ENCODE assay signal across 19 cellular contexts in genomic region chr10:119241066-119241465, GRCh38. TPM values are rescaled to one million over a fixed set of nuclear protein-coding genes. Genes with fewer than 3 reads are reported as not detected.
DNase-seq lines count a peak whose midpoint lies in the region; ATAC-seq, FAIRE-seq and TF ChIP-seq lines count a peak whose summit lies in the region.
"Had no signal": no experiment of that assay in that cellular context is flagged by ENCODE, and none has a peak within 500 bp of the region (broad histone marks: within the 10 kb centered on the region; RNA-seq: fewer than 3 reads in every experiment).

No MANE protein-coding gene starts in this region.

- H2AK5ac ChIP-seq in H1 (ENCODE audit: low read depth, low read length): no peak overlapping the region

- 0 out of 2 replicates have a peak overlapping the region, but pooled peaks have one; percentile 6 for H3K18ac ChIP-seq in H1 (ENCODE audit: extremely low read depth, low read length)

- no peak for ATAC-seq in HepG2
- no peak for ATAC-seq in GM19463 (IDR thresholded peaks at IDR 0.05; ENCODE audit: unreplicated experiment)
- no peak for ATAC-seq in sciatic nerve

- H2BK15ac ChIP-seq in H1 (ENCODE audit: low read length): no peak overlapping the region

- H3K27ac ChIP-seq in liver (ENCODE audit: low read depth in 1 of 2, low read length in 2 of 2) (peak overlapping the region; percentile 56 to 58), HepG2 (ENCODE audit: extremely low read length, insufficient read depth, low read length) (no peak overlapping the region), H1 (ENCODE audit: low read depth, low read length) (no peak overlapping the region)
- H3K27ac ChIP-seq: BLaER1 treated with 17β-estradiol and CSF1 and Interleukin-3, amounts not matched to agents 10 nM and 100 nM had no signal

- H3K36me3 Mint-ChIP-seq in nephron (ENCODE audit: low read depth) (no peaks in the 10 kb centered on the region), CD14-positive monocyte (no peaks in the 10 kb centered on the region)

- no peaks in the 10 kb centered on the region for H3K23me2 ChIP-seq in H1 (ENCODE audit: low read depth, low read length)

- H3K9ac ChIP-seq in liver (ENCODE audit: low read depth in 1 of 2, low read length in 2 of 2): no peak overlapping the region
- H3K9ac ChIP-seq in HepG2 (ENCODE audit: insufficient read depth, low read depth, low read length): no peak overlapping the region
- no peak overlapping the region for H3K9ac ChIP-seq in H1 (replicated peaks in 1 of 4; ENCODE audit: extremely low read depth in 1 of 4, low read depth in 3 of 4, low read length in 3 of 4)
- H3K9ac ChIP-seq: BLaER1 treated with 17β-estradiol and CSF1 and Interleukin-3, amounts not matched to agents 10 nM and 100 nM had no signal

- in situ Hi-C loops in HepG2 (cut with HindIII; ENCODE audit: extremely low pct_ligation_motif_present, low pct_unique_long_range_greater_than_20kb): no loop called here

- BruUV-seq in HepG2 (replicated peaks; lab: Mats Ljungman, UMichigan): no TSS peak

- TF ChIP-seq POLR2A in HepG2 (IDR thresholded peaks at IDR 0.05; ENCODE audit: insufficient read depth in 1 of 2, low read depth in 2 of 2, low read length in 2 of 2): no peak
- TF ChIP-seq POLR2A in H1 (IDR thresholded peaks at IDR 0.05; ENCODE audit: control extremely low read depth in 1 of 2, low read depth in 2 of 2, low read length in 2 of 2): no peak

- no peak overlapping the region for H3K23ac ChIP-seq in H1 (ENCODE audit: insufficient read length)

- peaks cover 8% of the 10 kb centered on the region for H3K79me2 ChIP-seq in HepG2 (ENCODE audit: insufficient read depth, low read length)
- H3K79me2 ChIP-seq in H1 (ENCODE audit: control insufficient read depth in 1 of 2, insufficient read depth in 2 of 2, low read length in 2 of 2): no peaks in the 10 kb centered on the region

- H3K4me1 Mint-ChIP-seq in nephron (peaks cover 40% of the 10 kb centered on the region), CD14-positive monocyte (peaks cover 3% of the 10 kb centered on the region)

- TF ChIP-seq EP300 in HepG2 (IDR thresholded peaks at IDR 0.05; ENCODE audit: low read depth in 2 of 2, low read length in 2 of 2) (no peak), HepG2 (CRISPR knock-in tag; IDR thresholded peaks at IDR 0.05; ENCODE audit: borderline replicate concordance) (no peak), H1 (IDR thresholded peaks at IDR 0.05; ENCODE audit: borderline replicate concordance in 1 of 2, low read depth in 2 of 2, low read length in 2 of 2) (no peak)

- 28% methylated on average over 12 of the region's 12 CpGs for WGBS in liver
- 75% methylated on average over 10 of the region's 12 CpGs for WGBS in HepG2 (ENCODE audit: low lambda C conversion rate)
- WGBS in H1 (ENCODE audit: extremely low coverage in 1 of 2, insufficient coverage in 1 of 2, insufficient read length in 1 of 2, insufficient replicate concordance in 2 of 2, low coverage in 1 of 2, low lambda C conversion rate in 2 of 2, missing lambda C conversion rate in 1 of 2), 2 experiments: 96% methylated on average over 12 of the region's 12 CpGs; no CpG with 5 or more reads in 1 of the 2 experiments

- H4K20me1 ChIP-seq in HepG2 (ENCODE audit: insufficient read depth, low read length) (no peaks in the 10 kb centered on the region), H1 (replicated peaks in 1 of 2; ENCODE audit: control insufficient read depth in 1 of 2, insufficient read depth in 2 of 2, low read length in 2 of 2) (peaks cover 0 to 2% of the 10 kb centered on the region in 2 experiments)
- H4K20me1 ChIP-seq: BLaER1 treated with 17β-estradiol and CSF1 and Interleukin-3, amounts not matched to agents 10 nM and 100 nM had no signal

- no peak overlapping the region for H4K91ac ChIP-seq in H1 (replicated peaks; ENCODE audit: insufficient read length, low read length)

- H2BK20ac ChIP-seq in H1 (ENCODE audit: low read length): no peak overlapping the region

- H3K4me2 ChIP-seq in HepG2 (ENCODE audit: low read depth, low read length): no peak overlapping the region; the same call in 1 of the 2 replicates
- H3K4me2 ChIP-seq in H1 (ENCODE audit: insufficient read depth in 1 of 2, low read depth in 2 of 2, low read length in 2 of 2): no peak overlapping the region
- H3K4me2 ChIP-seq: BLaER1 treated with 17β-estradiol and CSF1 and Interleukin-3, amounts not matched to agents 10 nM and 100 nM had no signal

- no peaks in the 10 kb centered on the region for H3K36me3 ChIP-seq in liver (ENCODE audit: control insufficient read depth in 4 of 4, insufficient read depth in 3 of 4, low read depth in 1 of 4, low read length in 3 of 4)
- no peaks in the 10 kb centered on the region for H3K36me3 ChIP-seq in HepG2 (replicated peaks in 1 of 2; ENCODE audit: control insufficient read depth in 1 of 2, insufficient read depth in 2 of 2, low read length in 2 of 2)
- H3K36me3 ChIP-seq in H1 (ENCODE audit: control insufficient read depth in 2 of 4, insufficient read depth in 4 of 4, low read length in 3 of 4): no peaks in the 10 kb centered on the region
- H3K36me3 ChIP-seq: BLaER1 treated with 17β-estradiol and CSF1 and Interleukin-3, amounts not matched to agents 10 nM and 100 nM had no signal

- no peak overlapping the region for H2AFZ ChIP-seq in HepG2 (ENCODE audit: low read length)
- no peak overlapping the region for H2AFZ ChIP-seq in H1 (ENCODE audit: low read length)

- no peak overlapping the region; the same call in 1 of the 2 replicates for H2BK5ac ChIP-seq in H1 (ENCODE audit: low read depth, low read length)

- H3K56ac ChIP-seq in H1 (replicated peaks; ENCODE audit: insufficient read length, low read depth, low read length): no peak overlapping the region

- H3K14ac ChIP-seq in H1 (ENCODE audit: insufficient read length): no peak overlapping the region

- no peaks in the 10 kb centered on the region for H3K79me1 ChIP-seq in H1 (ENCODE audit: low read depth, low read length)

- CTCF ChIA-PET in HepG2 (lab: Yijun Ruan, JAX; ENCODE audit: low intra/inter-chr PET ratio, low total read pairs) (no interaction called here), H1 (lab: Charles Lee; ENCODE audit: partially characterized antibody) (interaction anchor here (1.1 to 2.2 kb wide), 8 partner anchors 10 to 175 kb away, joined by 3 to 7 read pairs (median 4); partner anchors contain the start of gene GRK5)

- H2BK120ac ChIP-seq in H1 (replicated peaks; ENCODE audit: low read depth, low read length): no peak overlapping the region

- peaks cover 7 to 35% (median 25%) of the 10 kb centered on the region in 4 donors for H3K4me1 ChIP-seq in liver (ENCODE audit: control insufficient read depth in 4 of 4, insufficient read depth in 4 of 4, low read length in 3 of 4)
- peaks cover 66% of the 10 kb centered on the region for H3K4me1 ChIP-seq in HepG2 (ENCODE audit: insufficient read depth, low read length)
- H3K4me1 ChIP-seq in H1 (replicated peaks in 1 of 4; ENCODE audit: control insufficient read depth in 3 of 4, insufficient read depth in 4 of 4, low read length in 3 of 4): peaks cover 2 to 13% (median 6%) of the 10 kb centered on the region in 4 experiments; a peak in 4 of 7 replicates

- POLR2A ChIA-PET in HepG2 (lab: Yijun Ruan, JAX) (interaction anchor here (1.0 to 1.7 kb wide), 4 partner anchors 9 to 34 kb away, joined by 3 to 8 read pairs (median 5); no protein-coding TSS in a partner anchor), H1 (lab: Charles Lee; ENCODE audit: partially characterized antibody) (no interaction called here)

- H3K9me3 Mint-ChIP-seq in nephron (no peaks in the 10 kb centered on the region), CD14-positive monocyte (peaks cover 0 to 8% (median 2%) of the 10 kb centered on the region in 7 donors)
- H3K9me3 Mint-ChIP-seq: CD8-positive, alpha-beta memory T cell had no signal

- TF ChIP-seq CTCF in liver (IDR thresholded peaks at IDR 0.05; ENCODE audit: low read depth, low read length, missing input control) (no peak), HepG2 (CRISPR knock-in tag; IDR thresholded peaks at IDR 0.05) (no peak), H1 (IDR thresholded peaks at IDR 0.05; ENCODE audit: control extremely low read depth in 1 of 3, insufficient read depth in 1 of 3, low read depth in 1 of 3, low read length in 3 of 3) (no peak), nephron (IDR thresholded peaks at IDR 0.05; ENCODE audit: unreplicated experiment in 3 of 3) (no peak), CD14-positive monocyte (IDR thresholded peaks at IDR 0.05) (no peak)

- DNase-seq in HepG2 (ENCODE audit: low spot score) (no peak), H1 (ENCODE audit: low read depth in 1 of 2, low spot score in 2 of 2) (no peak), CD14-positive monocyte (ENCODE audit: low spot score) (no peak), NCI-H524 (lab: John Stamatoyannopoulos, UW) (no peak), sciatic nerve (ENCODE audit: low spot score) (no peak)
- DNase-seq: CD8-positive, alpha-beta memory T cell; DMS79; GOT3; KBM-7; NCI-H1105; NCI-H1694 treated with DMSO at 0.1 percent for 48 hours; NCI-H510A; NCI-H774 had no signal

- H4K8ac ChIP-seq in H1 (ENCODE audit: extremely low read depth, insufficient read depth, low read length): no peak overlapping the region

- intact Hi-C loops in HepG2 (cut with micrococcal nuclease; ENCODE audit: unreplicated experiment): no loop called here
- intact Hi-C loops in CD14-positive monocyte (cut with micrococcal nuclease): no loop called here
- intact Hi-C loops in sciatic nerve (cut with DNase I): no loop called here

- no peak overlapping the region for H3K4ac ChIP-seq in H1 (replicated peaks; ENCODE audit: insufficient read length, low read depth, low read length)

- TF ChIP-seq RAD21 in liver (IDR thresholded peaks at IDR 0.05) (peak in 1 of 2 donors; percentile 58), HepG2 (CRISPR knock-in tag; IDR thresholded peaks at IDR 0.05) (no peak), H1 (IDR thresholded peaks at IDR 0.05 in 1 of 2, conservative IDR thresholded peaks at IDR 0.05 in 1 of 2; ENCODE audit: low read depth in 2 of 2, low read length in 2 of 2) (no peak)

- H3K4me3 ChIP-seq in liver (ENCODE audit: low read depth in 1 of 3, low read length in 3 of 3): peak overlapping the region in 1 of 3 donors; percentile 8
- no peak overlapping the region for H3K4me3 ChIP-seq in HepG2 (replicated peaks in 1 of 3; ENCODE audit: insufficient read depth in 1 of 3, low read depth in 2 of 3, low read length in 3 of 3)
- H3K4me3 ChIP-seq in H1 (ENCODE audit: extremely low read depth in 1 of 4, insufficient read depth in 2 of 4, low read depth in 3 of 4, low read length in 4 of 4): no peak overlapping the region
- H3K4me3 ChIP-seq: BLaER1 treated with 17β-estradiol and CSF1 and Interleukin-3, amounts not matched to agents 10 nM and 100 nM had no signal

- no peak overlapping the region for H4K5ac ChIP-seq in H1 (ENCODE audit: insufficient read length, low read depth, low read length)

- H3K4me3 Mint-ChIP-seq in nephron: no peak overlapping the region
- no peak overlapping the region for H3K4me3 Mint-ChIP-seq in CD14-positive monocyte
- H3K4me3 Mint-ChIP-seq: CD8-positive, alpha-beta memory T cell had no signal

- H3K27me3 ChIP-seq in liver (ENCODE audit: control insufficient read depth in 4 of 4, insufficient read depth in 4 of 4, low read length in 3 of 4): no peaks in the 10 kb centered on the region
- H3K27me3 ChIP-seq in HepG2 (ENCODE audit: control insufficient read depth in 1 of 2, insufficient read depth in 2 of 2, low read length in 2 of 2): no peaks in the 10 kb centered on the region
- no peaks in the 10 kb centered on the region for H3K27me3 ChIP-seq in H1 (replicated peaks in 1 of 4; ENCODE audit: control insufficient read depth in 3 of 4, extremely low read depth in 1 of 4, insufficient read depth in 3 of 4, low read length in 3 of 4)
- H3K27me3 ChIP-seq: BLaER1 treated with 17β-estradiol and CSF1 and Interleukin-3, amounts not matched to agents 10 nM and 100 nM had no signal

- H3K27ac Mint-ChIP-seq in nephron (peak overlapping the region in 2 of 3 experiments; percentile 19 to 42), CD14-positive monocyte (peak overlapping the region in 2 of 7 donors; percentile 22 to 83)

- H3K27me3 Mint-ChIP-seq in nephron (ENCODE audit: low read depth) (no peaks in the 10 kb centered on the region), CD14-positive monocyte (ENCODE audit: low read depth in 3 of 3) (peaks cover 0 to 2% (median 0%) of the 10 kb centered on the region in 3 donors)

- H3K9me3 ChIP-seq in liver (ENCODE audit: control insufficient read depth in 4 of 4, low read length in 3 of 4): no peaks in the 10 kb centered on the region
- H3K9me3 ChIP-seq in HepG2 (ENCODE audit: low read length): no peaks in the 10 kb centered on the region
- no peaks in the 10 kb centered on the region for H3K9me3 ChIP-seq in H1 (ENCODE audit: insufficient read depth in 2 of 2, low read depth in 1 of 2, low read length in 1 of 2)
- H3K9me3 ChIP-seq: BLaER1 treated with 17β-estradiol and CSF1 and Interleukin-3, amounts not matched to agents 10 nM and 100 nM had no signal

- FAIRE-seq in HepG2 (lab: Jason Lieb, UNC) (no peak), H1 (lab: Jason Lieb, UNC) (no peak)
- FAIRE-seq: GM12892, GM18507 had no signal

- no peak overlapping the region for H2BK12ac ChIP-seq in H1 (ENCODE audit: low read depth, low read length)

RNA-seq across cellular contexts. Expression of gene GRK5, which starts 33.7 kb away (rescaled TPM):
- total RNA-seq in liver (1 to 10 TPM; 4.5 to 6.6 TPM), HepG2 (2016; rRNA removed; fragmentation: Illumina TruSeq; extraction: Trizol) (12.6 and 12.8 TPM in 2 replicates), sciatic nerve (54.1 TPM)
- polyA plus RNA-seq in liver (1 to 10 TPM; 2.1 to 5.7 TPM), HepG2 (2011; rRNA removed) (10.4 and 11.5 TPM in 2 replicates), H1 (2011; rRNA removed) (0.54 and 0.88 TPM in 2 replicates), CD14-positive monocyte (1 to 10 TPM; 1.2 to 2.8 TPM)
- 6.3 and 7.7 TPM in 2 replicates for total RNA-seq in HepG2 (2016; cell fraction: cytosol; rRNA removed; fragmentation: Illumina TruSeq; extraction: Trizol; ENCODE audit: low read depth)
- 11.4 and 13.0 TPM in 2 replicates for total RNA-seq in HepG2 (2016; cell fraction: insoluble cytoplasmic fraction; rRNA removed; fragmentation: Illumina TruSeq; extraction: Trizol)
- 18.1 and 19.4 TPM in 2 replicates for total RNA-seq in HepG2 (2016; cell fraction: membrane; rRNA removed; fragmentation: Illumina TruSeq; extraction: Trizol)
- 6.4 and 8.1 TPM in 2 replicates for total RNA-seq in HepG2 (2016; cell fraction: nucleus; rRNA removed; fragmentation: Illumina TruSeq; extraction: Trizol)
- polyA plus RNA-seq in HepG2 (2011; cell fraction: cytosol; rRNA removed): 10.0 and 11.4 TPM in 2 replicates
- 11.8 and 12.9 TPM in 2 replicates for polyA plus RNA-seq in HepG2 (2011; cell fraction: nucleus; rRNA removed)
- polyA plus RNA-seq in HepG2 (2012): 10.9 and 14.3 TPM in 2 replicates
- 7.6 and 7.7 TPM in 2 replicates for polyA plus RNA-seq in HepG2 (2016; cell fraction: cytosol; fragmentation: Illumina TruSeq; extraction: Trizol; ENCODE audit: low read depth)
- 14.0 and 15.2 TPM in 2 replicates for polyA plus RNA-seq in HepG2 (2016; cell fraction: insoluble cytoplasmic fraction; fragmentation: Illumina TruSeq; extraction: Trizol; ENCODE audit: low read depth)
- polyA plus RNA-seq in HepG2 (2016; cell fraction: membrane; fragmentation: Illumina TruSeq; extraction: Trizol; ENCODE audit: low read depth): 16.0 and 16.9 TPM in 2 replicates
- polyA plus RNA-seq in HepG2 (2016; cell fraction: nucleus; fragmentation: Illumina TruSeq; extraction: Trizol; ENCODE audit: insufficient read depth, low read depth): 15.4 and 17.0 TPM in 2 replicates
- polyA minus RNA-seq in HepG2 (2011; rRNA and poly(A)+ RNA removed; ENCODE audit: low replicate concordance): 5.5 and 9.4 TPM in 2 replicates
- polyA minus RNA-seq in HepG2 (2011; cell fraction: cytosol; rRNA and poly(A)+ RNA removed): 5.5 and 8.2 TPM in 2 replicates
- 5.2 and 6.5 TPM in 2 replicates for polyA minus RNA-seq in HepG2 (2011; cell fraction: nucleus; rRNA and poly(A)+ RNA removed)
- total RNA-seq in H1 (2021; fragmentation: NEBNext Ultra II Directional; extraction: Animal tissue kit (Norgen Biotek cat#: 25700)): 2.4 and 2.5 TPM in 2 replicates
- 1.2 TPM for polyA plus RNA-seq in H1 (2011; cell fraction: cytosol; rRNA removed)
- polyA plus RNA-seq in H1 (2011; cell fraction: nucleus; rRNA removed): 1.1 TPM
- polyA plus RNA-seq in H1 (2012, experiment 1 of 2): 1.2 to 1.5 TPM (median 1.3 TPM) in 4 replicates
- 0.56 TPM for polyA plus RNA-seq in H1 (2012, experiment 2 of 2)
- polyA plus RNA-seq in H1 (2013, experiment 1 of 2): 0.83 TPM
- polyA plus RNA-seq in H1 (2013, experiment 2 of 2): 0.88 TPM
- polyA minus RNA-seq in H1 (2011; rRNA and poly(A)+ RNA removed): 0.85 and 1.1 TPM in 2 replicates
- polyA minus RNA-seq in H1 (2011; cell fraction: cytosol; rRNA and poly(A)+ RNA removed): 0.66 TPM
- polyA minus RNA-seq in H1 (2011; cell fraction: nucleus; rRNA and poly(A)+ RNA removed): 0.70 TPM

Comparison
In these comparisons a context has a peak if more than half of its experiments do, and no peak if none do; other contexts are left out.
1. H3K27ac ChIP-seq: peak in liver (2 of 2); none in HepG2 (single experiment) and H1 (single experiment).